Comparison of ENCODE assay signal across 1 cellular context in genomic region chr3:15861163-15861562, GRCh38.
TF ChIP-seq lines count a peak whose summit lies in the region.

No MANE protein-coding gene starts in this region.

TF ChIP-seq in K562, 482 proteins besides CTCF, POLR2A, EP300 and RAD21 (continued from another document and continues in another):
- 0 out of 4 replicates have a peak, but pooled peaks of 1 of the 2 experiments have one; percentile 35 for TF ChIP-seq MAZ (CRISPR knock-in tag; conservative IDR thresholded peaks at IDR 0.05 in 1 of 2, IDR thresholded peaks at IDR 0.05 in 1 of 2)
- TF ChIP-seq, protein P1, sequence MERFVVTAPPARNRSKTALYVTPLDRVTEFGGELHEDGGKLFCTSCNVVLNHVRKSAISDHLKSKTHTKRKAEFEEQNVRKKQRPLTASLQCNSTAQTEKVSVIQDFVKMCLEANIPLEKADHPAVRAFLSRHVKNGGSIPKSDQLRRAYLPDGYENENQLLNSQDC (CRISPR knock-in tag; IDR thresholded peaks at IDR 0.05), result no peak
- TF ChIP-seq ZNF174 (CRISPR knock-in tag; IDR thresholded peaks at IDR 0.05), result no peak
- TF ChIP-seq ZNF695 (CRISPR knock-in tag; IDR thresholded peaks at IDR 0.05), result no peak
- no peak for TF ChIP-seq CBX8 (IDR thresholded peaks at IDR 0.05; ENCODE audit: borderline replicate concordance, extremely low read depth, low read depth, low read length, poor library complexity, severe bottlenecking)
- TF ChIP-seq ZNF143 (CRISPR knock-in tag; IDR thresholded peaks at IDR 0.05), result no peak
- TF ChIP-seq ZNF384 (IDR thresholded peaks at IDR 0.05; ENCODE audit: low read depth, low read length), result no peak
- TF ChIP-seq BHLHE40 (IDR thresholded peaks at IDR 0.05; ENCODE audit: low read length), result no peak
- TF ChIP-seq, protein P2, sequence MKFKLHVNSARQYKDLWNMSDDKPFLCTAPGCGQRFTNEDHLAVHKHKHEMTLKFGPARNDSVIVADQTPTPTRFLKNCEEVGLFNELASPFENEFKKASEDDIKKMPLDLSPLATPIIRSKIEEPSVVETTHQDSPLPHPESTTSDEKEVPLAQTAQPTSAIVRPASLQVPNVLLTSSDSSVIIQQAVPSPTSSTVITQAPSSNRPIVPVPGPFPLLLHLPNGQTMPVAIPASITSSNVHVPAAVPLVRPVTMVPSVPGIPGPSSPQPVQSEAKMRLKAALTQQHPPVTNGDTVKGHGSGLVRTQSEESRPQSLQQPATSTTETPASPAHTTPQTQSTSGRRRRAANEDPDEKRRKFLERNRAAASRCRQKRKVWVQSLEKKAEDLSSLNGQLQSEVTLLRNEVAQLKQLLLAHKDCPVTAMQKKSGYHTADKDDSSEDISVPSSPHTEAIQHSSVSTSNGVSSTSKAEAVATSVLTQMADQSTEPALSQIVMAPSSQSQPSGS (CRISPR knock-in tag; IDR thresholded peaks at IDR 0.05), result no peak
- no peak for TF ChIP-seq ZNF586 (CRISPR knock-in tag; conservative IDR thresholded peaks at IDR 0.05)
- TF ChIP-seq BDP1 (IDR thresholded peaks at IDR 0.05; ENCODE audit: insufficient read depth, insufficient read length), result no peak
- no peak; the same call in 1 of the 2 replicates for TF ChIP-seq POLR2H (tag; IDR thresholded peaks at IDR 0.05; ENCODE audit: low read depth)
- no peak for TF ChIP-seq SPI1 (IDR thresholded peaks at IDR 0.05; ENCODE audit: borderline replicate concordance, low read depth, low read length)
- no peak for TF ChIP-seq ZNF184 (CRISPR knock-in tag; IDR thresholded peaks at IDR 0.05)
- no peak for TF ChIP-seq FOXA1 (IDR thresholded peaks at IDR 0.05; ENCODE audit: borderline replicate concordance)
- TF ChIP-seq CCNT2 (IDR thresholded peaks at IDR 0.05; ENCODE audit: borderline replicate concordance, extremely low read depth, insufficient read length, low read depth, low read length), result peak; percentile 11
- TF ChIP-seq, protein P3, sequence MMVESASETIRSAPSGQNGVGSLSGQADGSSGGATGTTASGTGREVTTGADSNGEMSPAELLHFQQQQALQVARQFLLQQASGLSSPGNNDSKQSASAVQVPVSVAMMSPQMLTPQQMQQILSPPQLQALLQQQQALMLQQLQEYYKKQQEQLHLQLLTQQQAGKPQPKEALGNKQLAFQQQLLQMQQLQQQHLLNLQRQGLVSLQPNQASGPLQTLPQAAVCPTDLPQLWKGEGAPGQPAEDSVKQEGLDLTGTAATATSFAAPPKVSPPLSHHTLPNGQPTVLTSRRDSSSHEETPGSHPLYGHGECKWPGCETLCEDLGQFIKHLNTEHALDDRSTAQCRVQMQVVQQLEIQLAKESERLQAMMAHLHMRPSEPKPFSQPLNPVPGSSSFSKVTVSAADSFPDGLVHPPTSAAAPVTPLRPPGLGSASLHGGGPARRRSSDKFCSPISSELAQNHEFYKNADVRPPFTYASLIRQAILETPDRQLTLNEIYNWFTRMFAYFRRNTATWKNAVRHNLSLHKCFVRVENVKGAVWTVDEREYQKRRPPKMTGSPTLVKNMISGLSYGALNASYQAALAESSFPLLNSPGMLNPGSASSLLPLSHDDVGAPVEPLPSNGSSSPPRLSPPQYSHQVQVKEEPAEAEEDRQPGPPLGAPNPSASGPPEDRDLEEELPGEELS (CRISPR knock-in tag; IDR thresholded peaks at IDR 0.05; ENCODE audit: borderline replicate concordance), result no peak
- no peak for TF ChIP-seq CC2D1A (IDR thresholded peaks at IDR 0.05)
- no peak for TF ChIP-seq CREB3 (tag; conservative IDR thresholded peaks at IDR 0.05; ENCODE audit: low read depth)
- TF ChIP-seq BRCA1 (IDR thresholded peaks at IDR 0.05), result no peak
- TF ChIP-seq BRCA1 (CRISPR knock-in tag; IDR thresholded peaks at IDR 0.05), result no peak
- TF ChIP-seq VEZF1 (CRISPR knock-in tag; IDR thresholded peaks at IDR 0.05), result no peak; the same call in 1 of the 2 replicates
- TF ChIP-seq MBD2 (IDR thresholded peaks at IDR 0.05; ENCODE audit: borderline replicate concordance, low read depth), result no peak
- no peak for TF ChIP-seq ARID4B (CRISPR knock-in tag; IDR thresholded peaks at IDR 0.05)
- TF ChIP-seq ZNF699 (CRISPR knock-in tag; IDR thresholded peaks at IDR 0.05; ENCODE audit: insufficient replicate concordance), result no peak
- TF ChIP-seq ZNF318 (IDR thresholded peaks at IDR 0.05; ENCODE audit: borderline replicate concordance in 1 of 2, low read depth in 1 of 2), result no peak
- 0 out of 4 replicates have a peak, but pooled peaks of 1 of the 2 experiments have one; percentile 41 for TF ChIP-seq RCOR1 (IDR thresholded peaks at IDR 0.05; ENCODE audit: borderline replicate concordance in 1 of 2, low read depth in 2 of 2, low read length in 2 of 2)
- TF ChIP-seq ZNF354B (CRISPR knock-in tag; IDR thresholded peaks at IDR 0.05), result no peak
- no peak for TF ChIP-seq RFX7 (CRISPR knock-in tag; IDR thresholded peaks at IDR 0.05)
- no peak for TF ChIP-seq WHSC1 (IDR thresholded peaks at IDR 0.05; ENCODE audit: low read length)
- TF ChIP-seq TSC22D4 (tag; IDR thresholded peaks at IDR 0.05), result no peak
- no peak for TF ChIP-seq SNIP1 (IDR thresholded peaks at IDR 0.05; ENCODE audit: low read depth)
- TF ChIP-seq YY1 (IDR thresholded peaks at IDR 0.05; ENCODE audit: borderline replicate concordance in 1 of 3, control insufficient read depth in 1 of 3, extremely low read depth in 1 of 3, insufficient read depth in 3 of 3, insufficient read length in 1 of 3, insufficient replicate concordance in 2 of 3, low read depth in 1 of 3, low read length in 2 of 3), result no peak
- peak; percentile 48 for TF ChIP-seq GATA2 (CRISPR knock-in tag; IDR thresholded peaks at IDR 0.05)
- no peak; the same call in 1 of the 2 replicates for TF ChIP-seq FOXM1 (IDR thresholded peaks at IDR 0.05; ENCODE audit: low read depth)
- no peak for TF ChIP-seq FOXM1 (CRISPR knock-in tag; IDR thresholded peaks at IDR 0.05; ENCODE audit: low read depth)
- TF ChIP-seq HNRNPL (IDR thresholded peaks at IDR 0.05; ENCODE audit: low read depth, low read length), result no peak
- TF ChIP-seq GTF2F1 (IDR thresholded peaks at IDR 0.05; ENCODE audit: low read depth, low read length), result no peak
- TF ChIP-seq KDM1A (IDR thresholded peaks at IDR 0.05), result no peak
- TF ChIP-seq TBL1XR1 (IDR thresholded peaks at IDR 0.05; ENCODE audit: low read length in 2 of 2), result no peak
- no peak for TF ChIP-seq RFX5 (IDR thresholded peaks at IDR 0.05; ENCODE audit: low read depth, low read length)
- no peak for TF ChIP-seq GTF2A2 (tag; IDR thresholded peaks at IDR 0.05)
- no peak for TF ChIP-seq HCFC1 (IDR thresholded peaks at IDR 0.05; ENCODE audit: low read depth, low read length)
- no peak for TF ChIP-seq HNRNPK (IDR thresholded peaks at IDR 0.05; ENCODE audit: low read depth, low read length, poor library complexity, severe bottlenecking)
- no peak for TF ChIP-seq ZNF75A (CRISPR knock-in tag; IDR thresholded peaks at IDR 0.05)
- TF ChIP-seq FIP1L1 (IDR thresholded peaks at IDR 0.05; ENCODE audit: low read depth, low read length, poor library complexity, severe bottlenecking), result no peak
- no peak for TF ChIP-seq PCBP1 (IDR thresholded peaks at IDR 0.05; ENCODE audit: low read depth, low read length, poor library complexity, severe bottlenecking)
- no peak for TF ChIP-seq CBFA2T2 (conservative IDR thresholded peaks at IDR 0.05)
- TF ChIP-seq ZC3H11A (IDR thresholded peaks at IDR 0.05; ENCODE audit: low read depth, low read length), result no peak
- no peak for TF ChIP-seq TAF1 (IDR thresholded peaks at IDR 0.05; ENCODE audit: control insufficient read depth, extremely low read depth, insufficient read depth, low read length, severe bottlenecking)
- TF ChIP-seq GATAD2B (IDR thresholded peaks at IDR 0.05; ENCODE audit: borderline replicate concordance), result peak; percentile 78
- no peak for TF ChIP-seq LEF1 (IDR thresholded peaks at IDR 0.05)
